Comparison of ENCODE assay signal across 8 cellular contexts in the genomic region with DNA sequence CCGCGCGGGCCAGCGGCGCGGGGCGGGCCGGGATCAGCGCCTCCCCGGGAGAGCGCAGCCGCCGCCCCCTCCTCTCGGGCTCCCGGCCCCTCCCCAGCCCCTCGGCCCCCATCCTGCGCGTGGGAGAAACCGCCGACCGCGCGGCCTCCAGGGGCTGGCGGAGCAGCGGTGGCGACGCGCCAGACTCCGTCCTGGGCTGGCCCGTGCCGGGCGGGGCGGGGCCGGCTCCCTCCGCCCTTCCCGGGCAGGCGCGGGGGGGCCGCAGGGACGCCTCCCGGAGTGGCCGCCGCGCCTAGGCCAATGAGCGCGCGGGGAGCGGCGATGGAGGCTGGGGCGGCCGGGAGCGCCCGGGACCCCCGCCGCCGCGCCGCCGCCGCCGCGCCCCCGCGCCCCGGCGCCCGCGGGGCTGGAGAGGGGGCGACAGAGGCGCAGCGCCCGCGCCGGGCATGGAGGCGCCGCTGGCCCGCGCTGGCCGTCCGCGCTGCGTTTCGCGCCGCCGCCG.
DNase-seq lines count a peak whose midpoint lies in the region; TF ChIP-seq lines count a peak whose summit lies in the region.

No MANE protein-coding gene starts in this region.

- no peak overlapping the region for H3K27ac ChIP-seq in brain microvascular endothelial cell
- no peak overlapping the region for H3K27ac ChIP-seq in subcutaneous abdominal adipose tissue (ENCODE audit: low read depth, low read length)

- peak overlapping the region in 2 of 5 donors; percentile 32 to 75 for H3K9ac ChIP-seq in subcutaneous abdominal adipose tissue (ENCODE audit: low read length in 5 of 5)

- H3K36me3 ChIP-seq in brain microvascular endothelial cell (replicated peaks) (no peaks in the 10 kb centered on the region), subcutaneous abdominal adipose tissue (ENCODE audit: control insufficient read depth in 5 of 5, insufficient read depth in 5 of 5, low read length in 5 of 5) (no peaks in the 10 kb centered on the region)

- H3K4me1 ChIP-seq in subcutaneous abdominal adipose tissue (ENCODE audit: control insufficient read depth in 5 of 5, insufficient read depth in 5 of 5, low read length in 5 of 5), result peaks cover 0 to 19% (median 16%) of the 10 kb centered on the region in 5 donors

- TF ChIP-seq CTCF in brain microvascular endothelial cell (IDR thresholded peaks at IDR 0.05; ENCODE audit: low read depth, low read length, missing control alignments), result no peak

- in situ Hi-C loops in brain microvascular endothelial cell (cut with HindIII; ENCODE audit: low pct_ligation_motif_present, low sequenced_read_pairs), result no loop called here

- peaks cover 17% of the 10 kb centered on the region for H3K27me3 ChIP-seq in brain microvascular endothelial cell (replicated peaks)
- peaks cover 0 to 27% (median 8%) of the 10 kb centered on the region in 5 donors for H3K27me3 ChIP-seq in subcutaneous abdominal adipose tissue (ENCODE audit: control insufficient read depth in 5 of 5, insufficient read depth in 4 of 5, low read length in 5 of 5)

- peak overlapping the region; percentile 58 for H3K4me3 ChIP-seq in brain microvascular endothelial cell (ENCODE audit: low read depth, low read length)
- peak overlapping the region in 4 of 5 donors; percentile 67 to 73 (median 70) for H3K4me3 ChIP-seq in subcutaneous abdominal adipose tissue (ENCODE audit: low read depth in 1 of 5, low read length in 5 of 5)

- DNase-seq in ELR (ENCODE audit: low read depth) (peak; percentile 76), HS-27A (ENCODE audit: low read depth) (peak; percentile 15), brain microvascular endothelial cell (no peak), islet precursor cell (peak; percentile 55), OCI-M2 (lab: John Stamatoyannopoulos, UW; ENCODE audit: unreplicated experiment) (no peak), NOMO-1 treated with DMSO at 0.1 percent for 48 hours (lab: John Stamatoyannopoulos, UW; ENCODE audit: unreplicated experiment) (no peak), activated gamma-delta T cell (lab: John Stamatoyannopoulos, UW) (no peak)

- no peaks in the 10 kb centered on the region for H3K9me3 ChIP-seq in subcutaneous abdominal adipose tissue (ENCODE audit: control insufficient read depth in 5 of 5, low read length in 5 of 5)

Comparison
In these comparisons a context has a peak if more than half of its experiments do, and no peak if none do; other contexts are left out.
1. DNase-seq: peak in ELR (single experiment), HS-27A (single experiment) and islet precursor cell (single experiment); none in brain microvascular endothelial cell (single experiment), OCI-M2 (single experiment), NOMO-1 treated with DMSO at 0.1 percent for 48 hours (single experiment) and activated gamma-delta T cell (single experiment).